Comparison of ENCODE assay signal across 1 cellular context in the genomic region with DNA sequence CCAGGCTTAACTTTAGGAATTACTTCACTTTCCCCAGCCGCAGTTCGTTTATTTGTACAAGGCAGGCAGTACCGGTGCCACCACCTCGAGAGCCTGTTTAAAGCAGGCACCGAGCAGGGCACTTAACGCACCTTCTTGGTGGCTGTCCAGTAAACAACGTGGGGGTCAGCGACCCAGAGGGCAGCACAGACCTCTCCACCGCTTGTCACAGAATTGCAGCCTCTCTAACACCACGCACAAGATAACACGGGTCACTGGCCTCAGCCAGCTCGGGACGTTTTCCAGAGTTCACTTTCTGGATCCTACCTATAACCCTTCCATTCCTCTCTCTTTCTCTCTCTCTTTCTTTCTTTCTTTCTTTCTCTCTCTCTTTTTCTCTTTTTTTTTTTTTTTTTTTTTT.
TF ChIP-seq lines count a peak whose summit lies in the region.

No MANE protein-coding gene starts in this region.

TF ChIP-seq in H1, 55 proteins besides CTCF, POLR2A, EP300 and RAD21:
- TF ChIP-seq BACH1 (IDR thresholded peaks at IDR 0.05; ENCODE audit: low read length) (no peak), KDM1A (IDR thresholded peaks at IDR 0.05; ENCODE audit: borderline replicate concordance, low read length) (no peak), SAP30 (IDR thresholded peaks at IDR 0.05; ENCODE audit: insufficient read depth, insufficient replicate concordance, low read length) (no peak), KDM4A (IDR thresholded peaks at IDR 0.05; ENCODE audit: low read depth, low read length, severe bottlenecking) (no peak), SIN3A (conservative IDR thresholded peaks at IDR 0.05 in 1 of 2, IDR thresholded peaks at IDR 0.05 in 1 of 2; ENCODE audit: low read depth in 1 of 2, low read length in 2 of 2) (no peak), HDAC2 (IDR thresholded peaks at IDR 0.05; ENCODE audit: borderline replicate concordance in 1 of 2, low read depth in 2 of 2, low read length in 2 of 2) (no peak), SP4 (IDR thresholded peaks at IDR 0.05; ENCODE audit: low read length) (no peak), MAFK (IDR thresholded peaks at IDR 0.05; ENCODE audit: low read depth, low read length) (no peak), ZNF274 (IDR thresholded peaks at IDR 0.05; ENCODE audit: borderline replicate concordance, extremely low read depth, low read length) (no peak)
- TF ChIP-seq, protein P1, sequence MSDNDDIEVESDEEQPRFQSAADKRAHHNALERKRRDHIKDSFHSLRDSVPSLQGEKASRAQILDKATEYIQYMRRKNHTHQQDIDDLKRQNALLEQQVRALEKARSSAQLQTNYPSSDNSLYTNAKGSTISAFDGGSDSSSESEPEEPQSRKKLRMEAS (IDR thresholded peaks at IDR 0.05) = no peak
